Comparison of ENCODE assay signal across 17 cellular contexts in the genomic region with DNA sequence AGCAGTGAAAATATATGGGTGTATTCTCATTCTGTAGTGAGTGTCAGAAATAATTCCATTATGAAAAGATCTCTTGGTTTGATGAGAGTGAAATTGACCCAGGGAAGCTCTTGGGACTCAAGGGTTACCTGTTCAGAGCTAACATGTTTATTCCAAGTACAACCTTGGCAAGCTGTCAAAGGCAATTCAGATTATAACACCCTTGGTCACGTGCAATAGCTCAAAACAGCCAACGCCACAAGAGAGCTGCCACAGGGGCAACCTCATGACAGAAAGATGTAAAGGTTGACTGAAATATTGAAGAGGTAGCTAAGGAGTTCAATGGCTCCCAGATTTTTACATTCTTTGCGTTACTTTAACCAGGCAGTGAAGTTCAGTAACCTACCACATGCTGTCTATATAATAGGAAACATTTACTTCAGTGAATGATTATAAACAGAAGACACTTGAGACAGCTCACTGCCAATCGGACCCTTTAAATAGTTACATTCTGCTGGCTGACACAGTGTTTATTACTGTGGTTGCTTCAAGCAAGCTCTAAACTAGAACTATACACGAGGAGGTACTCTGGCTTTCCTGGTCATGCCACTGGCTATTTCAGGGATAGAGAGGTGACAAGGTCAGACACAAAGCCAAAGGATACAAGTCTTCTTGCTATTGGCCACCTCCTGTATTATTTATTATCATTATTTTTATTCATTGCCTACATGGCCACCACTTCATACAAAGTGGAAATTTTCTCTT.
DNase-seq lines count a peak whose midpoint lies in the region; ATAC-seq, FAIRE-seq and TF ChIP-seq lines count a peak whose summit lies in the region.
"Had no signal": no experiment of that assay in that cellular context is flagged by ENCODE, and none has a peak within 500 bp of the region (broad histone marks: within the 10 kb centered on the region; RNA-seq: fewer than 3 reads in every experiment).

No MANE protein-coding gene starts in this region.

- DNase-seq in NCI-H1436 treated with DMSO at 0.1 percent for 48 hours (lab: John Stamatoyannopoulos, UW), result peak; percentile 59
- DNase-seq in NCI-H510A (lab: John Stamatoyannopoulos, UW), result peak; percentile 86
- no peak for DNase-seq in right atrium auricular region (ENCODE audit: low spot score)
- peak in 1 of 2 donors; percentile 49 for DNase-seq in upper lobe of left lung
- no peak for DNase-seq in NK-92 (lab: John Stamatoyannopoulos, UW; ENCODE audit: unreplicated experiment)
- DNase-seq in H54 (ENCODE audit: insufficient read length, low spot score), result no peak
- no peak for DNase-seq in occipital lobe (lab: John Stamatoyannopoulos, UW)
- DNase-seq: activated CD4-positive, alpha-beta T cell treated with anti-CD3 and anti-CD28 coated beads, Interleukin-2, amount 10 ng/mL, durations not matched to agents 24 days and 14 days; activated T-cell treated with anti-CD3 and anti-CD28 coated beads, Interleukin-2, amount 50 U/mL, for 1 hour; glutamatergic neuron; H7; NCI-H226; stimulated activated CD4-positive, alpha-beta T cell treated with anti-CD3 and anti-CD28 coated beads, Interleukin-4, amount 100 ng/mL, for 4 hours; testis had no signal

- FAIRE-seq in H54 (lab: Jason Lieb, UNC), result no peak
- FAIRE-seq: D721Med, HTR-8/SVneo had no signal

- H3K9me3 ChIP-seq in right atrium auricular region (peaks cover 5 to 6% of the 10 kb centered on the region in 2 donors), upper lobe of left lung (no peaks in the 10 kb centered on the region)
- H3K9me3 ChIP-seq: testis had no signal

- H3K27me3 ChIP-seq in right atrium auricular region, result no peaks in the 10 kb centered on the region
- H3K27me3 ChIP-seq in upper lobe of left lung, result no peaks in the 10 kb centered on the region
- H3K27me3 ChIP-seq: testis had no signal

- 47 to 49% methylated on average over 5 of the region's 5 CpGs for WGBS in upper lobe of left lung, 2 donors

- H3K4me3 ChIP-seq in right atrium auricular region, result no peak overlapping the region
- H3K4me3 ChIP-seq in upper lobe of left lung, result no peak overlapping the region
- H3K4me3 ChIP-seq: testis had no signal

- no peak for TF ChIP-seq POLR2A in upper lobe of left lung (IDR thresholded peaks at IDR 0.05)
- no peak for TF ChIP-seq POLR2A in H54 (IDR thresholded peaks at IDR 0.05; ENCODE audit: low read depth, low read length)

- no peak for TF ChIP-seq EP300 in upper lobe of left lung (IDR thresholded peaks at IDR 0.05)

- TF ChIP-seq CTCF in right atrium auricular region (IDR thresholded peaks at IDR 0.05) (no peak), upper lobe of left lung (IDR thresholded peaks at IDR 0.05) (no peak)

- ATAC-seq in upper lobe of left lung (ENCODE audit: low FRiP score in 2 of 2), result peak; percentile 28 to 40
- ATAC-seq: SK-N-SH treated with all-trans-retinoic acid at 6 μM for 48 hours had no signal

- H3K27ac ChIP-seq in right atrium auricular region (peak overlapping the region; percentile 52 to 57), upper lobe of left lung (peak overlapping the region in 1 of 4 donors; percentile 44)
- H3K27ac ChIP-seq: testis had no signal

- H3K36me3 ChIP-seq in right atrium auricular region (no peaks in the 10 kb centered on the region), upper lobe of left lung (no peaks in the 10 kb centered on the region)

- H3K4me1 ChIP-seq in right atrium auricular region (peaks cover 0 to 30% of the 10 kb centered on the region in 2 donors), upper lobe of left lung (peaks cover 0 to 17% (median 0%) of the 10 kb centered on the region in 4 donors)

Comparison
In these comparisons a context has a peak if more than half of its experiments do, and no peak if none do; other contexts are left out.
1. DNase-seq: peak in NCI-H1436 treated with DMSO at 0.1 percent for 48 hours (single experiment) and NCI-H510A (single experiment); none in right atrium auricular region (single experiment), NK-92 (single experiment), H54 (single experiment) and occipital lobe (single experiment).